ENCODE assay signal across 18 cellular contexts in the genomic region with DNA sequence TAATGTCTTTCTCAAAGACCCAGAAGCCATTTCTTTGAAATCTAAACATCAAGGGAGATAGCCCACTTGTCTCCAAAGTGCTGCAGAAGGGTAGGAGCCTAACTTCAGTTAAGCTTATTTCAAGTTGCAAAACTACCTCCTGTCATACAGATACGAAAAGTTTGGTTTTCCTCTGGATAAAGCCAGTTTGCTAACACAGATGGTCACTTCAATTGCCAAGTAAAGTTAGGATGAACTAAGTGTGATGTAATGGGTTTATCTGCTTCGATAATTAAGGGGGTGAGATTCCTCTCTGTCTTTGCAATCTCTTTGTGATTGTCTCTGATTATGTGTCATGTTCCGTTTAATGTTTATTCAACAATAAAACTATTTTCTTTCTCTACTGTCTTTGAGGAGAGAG.
DNase-seq lines count a peak whose midpoint lies in the region; ATAC-seq and TF ChIP-seq lines count a peak whose summit lies in the region.
"Had no signal": no experiment of that assay in that cellular context is flagged by ENCODE, and none has a peak within 500 bp of the region (broad histone marks: within the 10 kb centered on the region; RNA-seq: fewer than 3 reads in every experiment).

No MANE protein-coding gene starts in this region.

- H3K9me3 ChIP-seq in CD4-positive, alpha-beta T cell (ENCODE audit: control insufficient read depth, low read length) = no peaks in the 10 kb centered on the region
- H3K9me3 ChIP-seq: HAP-1 had no signal

- no peaks in the 10 kb centered on the region for H3K36me3 Mint-ChIP-seq in CD4-positive, alpha-beta T cell (ENCODE audit: low read depth)

- DNase-seq in NCI-H82 (lab: John Stamatoyannopoulos, UW) (peak; percentile 65), choroid plexus epithelial cell (ENCODE audit: low read depth) (peak; percentile 17), fibroblast of villous mesenchyme (ENCODE audit: low read depth) (peak; percentile 13), inferior parietal cortex (ENCODE audit: extremely low spot score) (no peak), COLO668 (lab: John Stamatoyannopoulos, UW; ENCODE audit: unreplicated experiment) (no peak)
- no peak for DNase-seq in CD4-positive, alpha-beta T cell
- DNase-seq: ACHN, AML-193, DMS79 treated with DMSO at 0.1 percent for 48 hours, NCI-H1105, NCI-H1694, NCI-H2081 treated with DMSO at 0.1 percent for 48 hours, NCI-H510A treated with DMSO at 0.1 percent for 48 hours, PC-9 had no signal

- no peak overlapping the region for H3K4me3 ChIP-seq in choroid plexus epithelial cell (ENCODE audit: low read depth, low read length)
- no peak overlapping the region for H3K4me3 ChIP-seq in fibroblast of villous mesenchyme (ENCODE audit: low read depth, low read length)
- H3K4me3 ChIP-seq: HAP-1, PC-9 had no signal

- CTCF ChIA-PET in CD4-positive, alpha-beta T cell (lab: Charles Lee) = no interaction called here

- H3K9me3 Mint-ChIP-seq in CD4-positive, alpha-beta T cell = no peaks in the 10 kb centered on the region

- intact Hi-C loops in CD4-positive, alpha-beta T cell (cut with DNase I, micrococcal nuclease) = no loop called here

- H3K27ac ChIP-seq in CD4-positive, alpha-beta T cell (ENCODE audit: low read depth, low read length) = no peak overlapping the region
- H3K27ac ChIP-seq: C4-2B, PC-9, RWPE1 had no signal

- no peak overlapping the region for H3K4me3 Mint-ChIP-seq in CD4-positive, alpha-beta T cell

- H3K27me3 ChIP-seq in CD4-positive, alpha-beta T cell (ENCODE audit: control insufficient read depth, insufficient read depth, low read length) = no peaks in the 10 kb centered on the region

- no peaks in the 10 kb centered on the region for H3K4me1 Mint-ChIP-seq in CD4-positive, alpha-beta T cell (ENCODE audit: low read depth)

- no peak for ATAC-seq in GM19467 (IDR thresholded peaks at IDR 0.05; ENCODE audit: unreplicated experiment)
- no peak for ATAC-seq in CD4-positive, alpha-beta T cell (ENCODE audit: poor library complexity)

- TF ChIP-seq CTCF in choroid plexus epithelial cell (conservative IDR thresholded peaks at IDR 0.05; ENCODE audit: low read depth, low read length) = no peak
- TF ChIP-seq CTCF in fibroblast of villous mesenchyme (IDR thresholded peaks at IDR 0.05; ENCODE audit: insufficient read depth, low read depth, low read length) = no peak
- TF ChIP-seq CTCF in CD4-positive, alpha-beta T cell (IDR thresholded peaks at IDR 0.05) = no peak

- H3K27ac Mint-ChIP-seq in CD4-positive, alpha-beta T cell = no peak overlapping the region

- peaks cover 10% of the 10 kb centered on the region for H3K27me3 Mint-ChIP-seq in CD4-positive, alpha-beta T cell

- POLR2A ChIA-PET in CD4-positive, alpha-beta T cell (lab: Charles Lee) = no interaction called here

Comparison
In these comparisons a context has a peak if more than half of its experiments do, and no peak if none do; other contexts are left out.
1. DNase-seq: peak in NCI-H82 (single experiment), choroid plexus epithelial cell (single experiment) and fibroblast of villous mesenchyme (single experiment); none in inferior parietal cortex (single experiment), COLO668 (single experiment) and CD4-positive, alpha-beta T cell (0 of 10).